15 cellular contexts compared by ENCODE assay signal in genomic region chr1:117237701-117238413, GRCh38. TPM values are rescaled to one million over a fixed set of nuclear protein-coding genes. Genes with fewer than 3 reads are reported as not detected.
DNase-seq lines count a peak whose midpoint lies in the region; ATAC-seq, FAIRE-seq and TF ChIP-seq lines count a peak whose summit lies in the region.
"Had no signal": no experiment of that assay in that cellular context is flagged by ENCODE, and none has a peak within 500 bp of the region (broad histone marks: within the 10 kb centered on the region; RNA-seq: fewer than 3 reads in every experiment).

No MANE protein-coding gene starts in this region.

- H3K9me3 ChIP-seq in lower lobe of right lung = no peaks in the 10 kb centered on the region
- H3K9me3 ChIP-seq: SJCRH30, transverse colon had no signal

- H3K36me3 ChIP-seq in bronchial epithelial cell (ENCODE audit: control insufficient read depth, insufficient read depth, low read length) = no peaks in the 10 kb centered on the region
- H3K36me3 ChIP-seq in lower lobe of right lung = no peaks in the 10 kb centered on the region
- H3K36me3 ChIP-seq: SJCRH30, transverse colon, WERI-Rb-1 had no signal

- FAIRE-seq in bronchial epithelial cell (lab: Jason Lieb, UNC) = no peak
- FAIRE-seq: GM18507 had no signal

- intact Hi-C loops in lower lobe of right lung (cut with DNase I) = no loop called here

- no peak overlapping the region for H3K4me3 ChIP-seq in HFF-Myc (replicated peaks; ENCODE audit: low read depth, low read length)
- no peak overlapping the region for H3K4me3 ChIP-seq in bronchial epithelial cell (ENCODE audit: low read depth, low read length)
- no peak overlapping the region for H3K4me3 ChIP-seq in lower lobe of right lung
- H3K4me3 ChIP-seq: SJCRH30, transverse colon had no signal

- ATAC-seq in lower lobe of right lung (peak; percentile 58 to 64), GM18873 (IDR thresholded peaks at IDR 0.05; ENCODE audit: low FRiP score, unreplicated experiment) (no peak)

- TF ChIP-seq CTCF in 22Rv1 (IDR thresholded peaks at IDR 0.05) (no peak), HFF-Myc (IDR thresholded peaks at IDR 0.05; ENCODE audit: low read depth, low read length, missing control alignments) (no peak), bronchial epithelial cell (IDR thresholded peaks at IDR 0.05; ENCODE audit: insufficient read depth, low read length, severe bottlenecking) (no peak), lower lobe of right lung (IDR thresholded peaks at IDR 0.05) (no peak)

- DNase-seq in HFF-Myc (ENCODE audit: extremely low read depth, low read depth) (peak; percentile 14), bronchial epithelial cell (ENCODE audit: low read depth) (peak; percentile 75), lower lobe of right lung (no peak), SKM-1 (lab: John Stamatoyannopoulos, UW; ENCODE audit: unreplicated experiment) (no peak), T-helper 1 cell (no peak), NCI-H2029 treated with DMSO at 0.1 percent for 48 hours (lab: John Stamatoyannopoulos, UW) (no peak)
- DNase-seq: DND-41, MM.1S, transverse colon, WERI-Rb-1 had no signal

- H3K27me3 ChIP-seq in bronchial epithelial cell (ENCODE audit: control insufficient read depth, insufficient read depth, low read length) = no peaks in the 10 kb centered on the region
- no peaks in the 10 kb centered on the region for H3K27me3 ChIP-seq in lower lobe of right lung (ENCODE audit: low read depth)
- H3K27me3 ChIP-seq: SJCRH30, transverse colon had no signal

- peaks cover 10% of the 10 kb centered on the region for H3K4me1 ChIP-seq in lower lobe of right lung

- H3K27ac ChIP-seq in 22Rv1 = 0 out of 2 replicates have a peak overlapping the region, but pooled peaks have one; percentile 28
- peak overlapping the region; percentile 27 for H3K27ac ChIP-seq in lower lobe of right lung
- H3K27ac ChIP-seq: SJCRH30, transverse colon, WERI-Rb-1 had no signal

RNA-seq across cellular contexts. Expression of gene VTCN1, which starts 27.1 kb away (rescaled TPM):
- 0.26 and 0.90 TPM in 2 replicates for total RNA-seq in bronchial epithelial cell
- 0.77 TPM for total RNA-seq in lower lobe of right lung
- total RNA-seq: NCI-H460, transverse colon had no signal

Comparison
In these comparisons a context has a peak if more than half of its experiments do, and no peak if none do; other contexts are left out.
1. DNase-seq: peak in HFF-Myc (single experiment) and bronchial epithelial cell (single experiment); none in lower lobe of right lung (single experiment), SKM-1 (single experiment), T-helper 1 cell (0 of 5) and NCI-H2029 treated with DMSO at 0.1 percent for 48 hours (single experiment).